ENCODE assay signal across 17 cellular contexts in genomic region chr22:44441401-44442185, GRCh38. TPM values are rescaled to one million over a fixed set of nuclear protein-coding genes. Genes with fewer than 3 reads are reported as not detected.
DNase-seq lines count a peak whose midpoint lies in the region; ATAC-seq and TF ChIP-seq lines count a peak whose summit lies in the region.
"Had no signal": no experiment of that assay in that cellular context is flagged by ENCODE, and none has a peak within 500 bp of the region (broad histone marks: within the 10 kb centered on the region; RNA-seq: fewer than 3 reads in every experiment).

No MANE protein-coding gene starts in this region.

- no peaks in the 10 kb centered on the region for H3K36me3 ChIP-seq in Peyer's patch
- H3K36me3 ChIP-seq: MG63 had no signal

- H3K36me3 Mint-ChIP-seq in stimulated activated naive B cell treated with anti-CD40 and anti-IgM and Interleukin-4, amounts not matched to agents 10 μg/mL and 1 μg/mL and 100 μg/mL, for 72 hours: peaks cover 0 to 3% of the 10 kb centered on the region in 2 donors

- no peak for ATAC-seq in stimulated activated naive B cell treated with anti-CD40 and anti-IgM and Interleukin-4, amounts not matched to agents 10 μg/mL and 1 μg/mL and 100 μg/mL, for 72 hours (replicated peaks)
- no peak for ATAC-seq in HG02571 (IDR thresholded peaks at IDR 0.05; ENCODE audit: unreplicated experiment)
- no peak for ATAC-seq in HG02623 (IDR thresholded peaks at IDR 0.05; ENCODE audit: unreplicated experiment)
- ATAC-seq: GM23338 had no signal

- no peak overlapping the region for H3K4me3 Mint-ChIP-seq in stimulated activated naive B cell treated with anti-CD40 and anti-IgM and Interleukin-4, amounts not matched to agents 10 μg/mL and 1 μg/mL and 100 μg/mL, for 72 hours
- H3K4me3 Mint-ChIP-seq: CD4-positive, alpha-beta memory T cell; GM23338 had no signal

- H3K9me3 ChIP-seq in Peyer's patch: no peaks in the 10 kb centered on the region

- TF ChIP-seq CTCF in Peyer's patch (IDR thresholded peaks at IDR 0.05): no peak

- H3K4me1 Mint-ChIP-seq in stimulated activated naive B cell treated with anti-CD40 and anti-IgM and Interleukin-4, amounts not matched to agents 10 μg/mL and 1 μg/mL and 100 μg/mL, for 72 hours: no peaks in the 10 kb centered on the region
- H3K4me1 Mint-ChIP-seq: CD4-positive, alpha-beta memory T cell had no signal

- peaks cover 3% of the 10 kb centered on the region in 2 donors for H3K9me3 Mint-ChIP-seq in stimulated activated naive B cell treated with anti-CD40 and anti-IgM and Interleukin-4, amounts not matched to agents 10 μg/mL and 1 μg/mL and 100 μg/mL, for 72 hours

- H3K27me3 Mint-ChIP-seq in stimulated activated naive B cell treated with anti-CD40 and anti-IgM and Interleukin-4, amounts not matched to agents 10 μg/mL and 1 μg/mL and 100 μg/mL, for 72 hours: peaks cover 0 to 6% of the 10 kb centered on the region in 2 donors

- no peak overlapping the region for H3K27ac ChIP-seq in Peyer's patch
- H3K27ac ChIP-seq: PC-9 had no signal

- no peak overlapping the region for H3K4me3 ChIP-seq in Peyer's patch
- H3K4me3 ChIP-seq: GM23338, MG63, PC-9 had no signal

- H3K27me3 ChIP-seq in Peyer's patch: no peaks in the 10 kb centered on the region
- H3K27me3 ChIP-seq: MG63 had no signal

- peak; percentile 24 for DNase-seq in D341Med (ENCODE audit: low spot score)
- peak in 2 of 3 donors; percentile 39 to 42 for DNase-seq in Peyer's patch
- DNase-seq in mesenteric fat pad (ENCODE audit: low spot score): peak; percentile 62
- no peak for DNase-seq in stimulated activated naive B cell treated with anti-CD40 and anti-IgM and Interleukin-4, amounts not matched to agents 10 μg/mL and 1 μg/mL and 100 μg/mL, for 72 hours
- no peak for DNase-seq in EL
- DNase-seq: Calu3; CD4-positive, alpha-beta memory T cell; IMR-90; Karpas-422; MG63; NCI-H1092; NCI-H510A treated with DMSO at 0.1 percent for 48 hours; NCI-H82; PC-9 had no signal

- no peaks in the 10 kb centered on the region for H3K4me1 ChIP-seq in Peyer's patch

- TF ChIP-seq POLR2A in Peyer's patch (IDR thresholded peaks at IDR 0.05): no peak

- peak overlapping the region; percentile 75 for H3K27ac Mint-ChIP-seq in stimulated activated naive B cell treated with anti-CD40 and anti-IgM and Interleukin-4, amounts not matched to agents 10 μg/mL and 1 μg/mL and 100 μg/mL, for 72 hours
- H3K27ac Mint-ChIP-seq: GM23338 had no signal

RNA-seq across cellular contexts. Expression of gene RTL6, which starts 56.4 kb away (rescaled TPM):
- 10 to 100 TPM; 10.7 to 18.6 (median 16.4) TPM for total RNA-seq in Peyer's patch
- total RNA-seq in mesenteric fat pad: 29.6 TPM

Comparison
In these comparisons a context has a peak if more than half of its experiments do, and no peak if none do; other contexts are left out.
1. DNase-seq: peak in D341Med (single experiment), Peyer's patch (2 of 3) and mesenteric fat pad (single experiment); none in stimulated activated naive B cell treated with anti-CD40 and anti-IgM and Interleukin-4, amounts not matched to agents 10 μg/mL and 1 μg/mL and 100 μg/mL, for 72 hours (single experiment) and EL (single experiment).